ENCODE assay signal across 14 cellular contexts in genomic region chr7:55109384-55110167, GRCh38.
DNase-seq lines count a peak whose midpoint lies in the region; ATAC-seq and TF ChIP-seq lines count a peak whose summit lies in the region.
"Had no signal": no experiment of that assay in that cellular context is flagged by ENCODE, and none has a peak within 500 bp of the region (broad histone marks: within the 10 kb centered on the region; RNA-seq: fewer than 3 reads in every experiment).

No MANE protein-coding gene starts in this region.

- no peaks in the 10 kb centered on the region for H3K36me3 ChIP-seq in HUES64 (ENCODE audit: insufficient read depth, low read length)
- no peaks in the 10 kb centered on the region for H3K36me3 ChIP-seq in suprapubic skin
- H3K36me3 ChIP-seq: adrenal gland had no signal

- TF ChIP-seq CTCF in astrocyte of the spinal cord (IDR thresholded peaks at IDR 0.05; ENCODE audit: low read depth, low read length) (no peak), suprapubic skin (IDR thresholded peaks at IDR 0.05) (no peak)

- TF ChIP-seq POLR2A in suprapubic skin (IDR thresholded peaks at IDR 0.05), result no peak
- no peak for TF ChIP-seq POLR2A in erythroblast (IDR thresholded peaks at IDR 0.05; ENCODE audit: low read length)

- H3K9ac ChIP-seq in HUES64 (ENCODE audit: low read depth, low read length), result no peak overlapping the region

- ATAC-seq in HG02884 (IDR thresholded peaks at IDR 0.05; ENCODE audit: unreplicated experiment), result no peak
- ATAC-seq: effector memory CD8-positive, alpha-beta T cell had no signal

- H3K27me3 ChIP-seq in HUES64 (ENCODE audit: insufficient read depth, low read length), result no peaks in the 10 kb centered on the region
- H3K27me3 ChIP-seq in suprapubic skin, result no peaks in the 10 kb centered on the region
- H3K27me3 ChIP-seq: adrenal gland had no signal

- peak; percentile 60 for DNase-seq in astrocyte of the spinal cord (ENCODE audit: low read depth, low spot score)
- DNase-seq in iris pigment epithelial cell (ENCODE audit: low read depth), result peak; percentile 67
- no peak for DNase-seq in suprapubic skin (ENCODE audit: low spot score in 2 of 2)
- no peak for DNase-seq in mesenteric fat pad (ENCODE audit: low spot score)
- no peak for DNase-seq in erythroblast (lab: John Stamatoyannopoulos, UW)
- no peak for DNase-seq in HCEC 1CT
- DNase-seq: COR-L47; effector memory CD8-positive, alpha-beta T cell; naive B cell; SHP77 treated with DMSO at 0.1 percent for 48 hours had no signal

- peaks cover 42% of the 10 kb centered on the region for H3K4me1 ChIP-seq in HUES64 (ENCODE audit: insufficient read depth, low read length)
- peaks cover 87% of the 10 kb centered on the region for H3K4me1 ChIP-seq in suprapubic skin

- H3K27ac ChIP-seq in HUES64 (ENCODE audit: low read depth, low read length), result peak overlapping the region; percentile 23; the same call in 1 of the 2 replicates
- H3K27ac ChIP-seq in suprapubic skin, result peak overlapping the region; percentile 91
- H3K27ac ChIP-seq: VCaP had no signal

- in situ Hi-C loops in astrocyte of the spinal cord (cut with HindIII; ENCODE audit: low sequenced_read_pairs), result no loop called here

- 0 out of 2 replicates have a peak overlapping the region, but pooled peaks have one; percentile 18 for H3K4me3 ChIP-seq in HUES64 (ENCODE audit: low read length)
- H3K4me3 ChIP-seq in astrocyte of the spinal cord (ENCODE audit: low read depth, low read length), result no peak overlapping the region
- no peak overlapping the region for H3K4me3 ChIP-seq in suprapubic skin
- H3K4me3 ChIP-seq: adrenal gland had no signal

- no peak for TF ChIP-seq EP300 in suprapubic skin (IDR thresholded peaks at IDR 0.05)

- H3K9me3 ChIP-seq in HUES64 (ENCODE audit: insufficient read depth, low read depth, low read length) (no peaks in the 10 kb centered on the region), suprapubic skin (no peaks in the 10 kb centered on the region)
- H3K9me3 ChIP-seq: adrenal gland had no signal

- WGBS in HUES64, result 31% methylated on average over 8 of the region's 8 CpGs
- 50% methylated on average over 8 of the region's 8 CpGs for WGBS in suprapubic skin

Comparison
In these comparisons a context has a peak if more than half of its experiments do, and no peak if none do; other contexts are left out.
1. DNase-seq: peak in astrocyte of the spinal cord (single experiment) and iris pigment epithelial cell (single experiment); none in suprapubic skin (0 of 2), mesenteric fat pad (single experiment), erythroblast (0 of 2) and HCEC 1CT (single experiment).